ENCODE assay signal across 8 cellular contexts in the genomic region with DNA sequence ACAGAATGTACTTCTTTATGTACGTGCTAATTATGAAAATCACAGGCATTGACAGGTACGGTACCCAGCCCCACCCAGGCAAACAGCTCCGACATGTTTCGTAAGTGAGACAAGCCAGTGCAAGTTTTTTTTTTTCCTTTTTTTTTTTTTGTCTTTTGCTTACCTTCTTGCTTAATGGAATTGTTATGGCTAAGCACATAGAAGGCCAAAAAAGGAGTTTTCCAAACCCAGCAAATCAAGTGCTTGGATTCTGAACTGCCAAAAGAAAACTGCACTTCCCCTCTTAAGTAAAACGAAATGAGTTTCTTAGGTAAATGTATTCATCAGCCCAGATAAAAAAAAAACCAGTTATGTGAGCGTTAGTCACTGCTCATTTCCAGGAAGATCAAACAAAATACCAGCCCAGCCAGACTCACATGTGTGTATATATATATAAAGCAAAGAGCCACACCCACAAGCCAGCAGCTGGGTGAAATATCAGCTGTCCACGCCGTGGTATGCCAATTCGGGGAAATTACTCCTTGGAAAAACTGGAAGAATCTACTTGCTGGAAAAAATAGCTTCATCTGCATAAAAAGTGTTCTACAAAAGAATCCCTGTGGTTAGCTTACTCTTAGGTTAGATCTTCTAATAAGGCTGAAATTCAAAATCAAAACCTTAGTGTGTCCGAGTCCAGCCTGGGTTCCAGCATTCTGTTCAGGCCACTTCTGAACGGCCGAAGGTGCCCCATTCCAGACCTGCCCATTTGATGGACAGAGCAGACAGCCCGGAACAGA. TPM values are rescaled to one million over a fixed set of nuclear protein-coding genes. Genes with fewer than 3 reads are reported as not detected.
DNase-seq lines count a peak whose midpoint lies in the region; ATAC-seq and TF ChIP-seq lines count a peak whose summit lies in the region.

No MANE protein-coding gene starts in this region.

- no peak overlapping the region for H2BK120ac ChIP-seq in mesenchymal stem cell (ENCODE audit: low read depth, low read length)

- H3K27me3 Mint-ChIP-seq in T-helper 1 cell treated with Interleukin-12 subunit alpha and Interleukin-12 subunit beta and Interleukin-4 antibody, amounts not matched to agents 30 μg/mL and 1 μg/mL, for 36 hours (ENCODE audit: low read depth) = no peaks in the 10 kb centered on the region

- peak overlapping the region; percentile 45 for H3K27ac Mint-ChIP-seq in T-helper 1 cell treated with Interleukin-12 subunit alpha and Interleukin-12 subunit beta and Interleukin-4 antibody, amounts not matched to agents 30 μg/mL and 1 μg/mL, for 36 hours

- intact Hi-C loops in upper lobe of right lung (cut with DNase I) = no loop called here

- H2AFZ ChIP-seq in mesenchymal stem cell (ENCODE audit: low read depth, low read length) = no peak overlapping the region

- ATAC-seq in upper lobe of right lung (peak; percentile 35), HG03039 (IDR thresholded peaks at IDR 0.05; ENCODE audit: unreplicated experiment) (no peak), HG02678 (IDR thresholded peaks at IDR 0.05; ENCODE audit: unreplicated experiment) (no peak)

- no peak overlapping the region for H2BK15ac ChIP-seq in mesenchymal stem cell (ENCODE audit: low read depth, poor library complexity, severe bottlenecking)

- WGBS in mesenchymal stem cell = 69% methylated on average over 8 of the region's 13 CpGs

- H2AK5ac ChIP-seq in mesenchymal stem cell (ENCODE audit: low read length, severe bottlenecking) = peak overlapping the region; percentile 69

- H3K18ac ChIP-seq in mesenchymal stem cell (ENCODE audit: low read depth in 1 of 2, low read length in 2 of 2) = no peak overlapping the region

- no peak overlapping the region for H2BK12ac ChIP-seq in mesenchymal stem cell (ENCODE audit: low read length in 2 of 2)

- no peak for TF ChIP-seq CTCF in HFF-Myc (IDR thresholded peaks at IDR 0.05; ENCODE audit: low read depth, low read length, missing control alignments)
- TF ChIP-seq CTCF in upper lobe of right lung (IDR thresholded peaks at IDR 0.05) = no peak

- H3K23ac ChIP-seq in mesenchymal stem cell (ENCODE audit: low read length in 2 of 2) = no peak overlapping the region

- H3K27ac ChIP-seq in mesenchymal stem cell (ENCODE audit: low read length, poor library complexity, severe bottlenecking) (peak overlapping the region; percentile 74), upper lobe of right lung (peak overlapping the region; percentile 100)

- H4K8ac ChIP-seq in mesenchymal stem cell (ENCODE audit: low read length) = no peak overlapping the region

- H3K9me3 Mint-ChIP-seq in T-helper 1 cell treated with Interleukin-12 subunit alpha and Interleukin-12 subunit beta and Interleukin-4 antibody, amounts not matched to agents 30 μg/mL and 1 μg/mL, for 36 hours = no peaks in the 10 kb centered on the region

- H3K36me3 ChIP-seq in mesenchymal stem cell (ENCODE audit: control insufficient read depth in 1 of 2, insufficient read depth in 2 of 2, low read depth in 1 of 2, low read length in 2 of 2) = peaks cover 37 to 72% of the 10 kb centered on the region in 2 experiments
- H3K36me3 ChIP-seq in upper lobe of right lung = peaks cover 66% of the 10 kb centered on the region

- H3K4me1 ChIP-seq in mesenchymal stem cell (ENCODE audit: control insufficient read depth, insufficient read depth, low read depth, low read length) (peaks cover 25% of the 10 kb centered on the region), upper lobe of right lung (peaks cover 59% of the 10 kb centered on the region)

- no peak overlapping the region for H4K91ac ChIP-seq in mesenchymal stem cell (ENCODE audit: low read length)

- peaks cover 78% of the 10 kb centered on the region for H3K36me3 Mint-ChIP-seq in T-helper 1 cell treated with Interleukin-12 subunit alpha and Interleukin-12 subunit beta and Interleukin-4 antibody, amounts not matched to agents 30 μg/mL and 1 μg/mL, for 36 hours (ENCODE audit: low read depth)

- peak overlapping the region; percentile 42 for H3K4me3 Mint-ChIP-seq in T-helper 1 cell treated with Interleukin-12 subunit alpha and Interleukin-12 subunit beta and Interleukin-4 antibody, amounts not matched to agents 30 μg/mL and 1 μg/mL, for 36 hours

- H3K27me3 ChIP-seq in mesenchymal stem cell (ENCODE audit: control insufficient read depth in 1 of 2, insufficient read depth in 1 of 2, low read length in 2 of 2) (no peaks in the 10 kb centered on the region), upper lobe of right lung (no peaks in the 10 kb centered on the region)

- no peak overlapping the region for H3K4ac ChIP-seq in mesenchymal stem cell (ENCODE audit: low read depth in 1 of 2, low read length in 2 of 2)

- H3K4me2 ChIP-seq in mesenchymal stem cell (ENCODE audit: low read length, poor library complexity, severe bottlenecking) = peak overlapping the region; percentile 24

- H3K14ac ChIP-seq in mesenchymal stem cell (ENCODE audit: low read length in 2 of 2) = no peak overlapping the region

- no peaks in the 10 kb centered on the region for H3K79me1 ChIP-seq in mesenchymal stem cell (replicated peaks; ENCODE audit: low read length, poor library complexity, severe bottlenecking)

- H2BK5ac ChIP-seq in mesenchymal stem cell (ENCODE audit: low read depth, low read length, poor library complexity, severe bottlenecking) = no peak overlapping the region

- peaks cover 63% of the 10 kb centered on the region for H3K4me1 Mint-ChIP-seq in T-helper 1 cell treated with Interleukin-12 subunit alpha and Interleukin-12 subunit beta and Interleukin-4 antibody, amounts not matched to agents 30 μg/mL and 1 μg/mL, for 36 hours (ENCODE audit: low read depth)

- DNase-seq in HFF-Myc (ENCODE audit: extremely low read depth, low read depth) (peak; percentile 78), cerebellar cortex (ENCODE audit: low spot score) (peak; percentile 36), mesenchymal stem cell (peak; percentile 89), upper lobe of right lung (no peak), mesenteric fat pad (ENCODE audit: low spot score) (no peak)

- H3K4me3 ChIP-seq in HFF-Myc (replicated peaks; ENCODE audit: low read depth, low read length) (no peak overlapping the region), mesenchymal stem cell (ENCODE audit: insufficient read depth in 1 of 2, low read depth in 1 of 2, low read length in 2 of 2) (peak overlapping the region in 1 of 2 experiments; percentile 42), upper lobe of right lung (peak overlapping the region; percentile 21)

- no peaks in the 10 kb centered on the region for H3K9me3 ChIP-seq in mesenchymal stem cell (ENCODE audit: control insufficient read depth, low read length)
- H3K9me3 ChIP-seq in upper lobe of right lung = no peaks in the 10 kb centered on the region

- H3K9ac ChIP-seq in mesenchymal stem cell (ENCODE audit: low read length) = peak overlapping the region; percentile 100

RNA-seq across cellular contexts. Expression of a gene that starts 8.0 kb away (rescaled TPM):
- polyA plus RNA-seq in mesenchymal stem cell (2013, experiment 1 of 2) = 195 TPM
- 183 TPM for polyA plus RNA-seq in mesenchymal stem cell (2013, experiment 2 of 2)
- total RNA-seq in upper lobe of right lung (247 TPM), mesenteric fat pad (474 TPM)

Comparison
In these comparisons a context has a peak if more than half of its experiments do, and no peak if none do; other contexts are left out.
1. DNase-seq: peak in HFF-Myc (single experiment), cerebellar cortex (single experiment) and mesenchymal stem cell (single experiment); none in upper lobe of right lung (single experiment) and mesenteric fat pad (single experiment).